Comparison of ENCODE assay signal across 8 cellular contexts in genomic region chr6:136547336-136547735, GRCh38. TPM values are rescaled to one million over a fixed set of nuclear protein-coding genes. Genes with fewer than 3 reads are reported as not detected.
DNase-seq lines count a peak whose midpoint lies in the region; ATAC-seq and TF ChIP-seq lines count a peak whose summit lies in the region.

No MANE protein-coding gene starts in this region.

- no peak overlapping the region for H3K27ac Mint-ChIP-seq in activated CD4-positive, alpha-beta T cell treated with anti-CD3 and anti-CD28 coated beads, Interleukin-2, amount 10 ng/mL, durations not matched to agents 7 days and 5 days

- no peak overlapping the region for H3K4me3 Mint-ChIP-seq in activated CD4-positive, alpha-beta T cell treated with anti-CD3 and anti-CD28 coated beads, Interleukin-2, amount 10 ng/mL, durations not matched to agents 7 days and 5 days

- TF ChIP-seq POLR2A in thyroid gland (IDR thresholded peaks at IDR 0.05) (no peak), lower leg skin (IDR thresholded peaks at IDR 0.05) (no peak)

- CTCF ChIA-PET in Panc1 (lab: Charles Lee) = interaction anchor here (0.5 to 1.2 kb wide), 6 partner anchors 13 to 306 kb away, joined by 3 to 9 read pairs (median 4); no protein-coding TSS in a partner anchor
- CTCF ChIA-PET in activated CD4-positive, alpha-beta T cell treated with anti-CD3 and anti-CD28 coated beads, Interleukin-2, amount 10 ng/mL, durations not matched to agents 7 days and 5 days (lab: Charles Lee) = no interaction called here

- H3K4me1 ChIP-seq in Panc1 (ENCODE audit: control insufficient read depth, insufficient read depth, low read length) (peaks cover 5% of the 10 kb centered on the region; the same call in 1 of the 2 replicates), fibroblast of lung (ENCODE audit: control insufficient read depth, extremely low read depth, insufficient read depth, low read length) (peaks cover 2% of the 10 kb centered on the region), thyroid gland (peaks cover 0 to 13% of the 10 kb centered on the region in 2 donors)

- peaks cover 71% of the 10 kb centered on the region for H3K27me3 Mint-ChIP-seq in activated CD4-positive, alpha-beta T cell treated with anti-CD3 and anti-CD28 coated beads, Interleukin-2, amount 10 ng/mL, durations not matched to agents 7 days and 5 days

- no TSS peak for BruUV-seq in Panc1 (replicated peaks; lab: Mats Ljungman, UMichigan)

- 46 to 50% methylated on average over 4 of the region's 4 CpGs for WGBS in thyroid gland, 2 donors
- WGBS in lower leg skin, 2 donors = 45 to 51% methylated on average over 4 of the region's 4 CpGs

- no peak overlapping the region for H3K4me2 ChIP-seq in fibroblast of lung (ENCODE audit: extremely low read depth, insufficient read depth, low read length)

- no peak overlapping the region for H3K9ac ChIP-seq in fibroblast of lung (ENCODE audit: insufficient read depth, low read length)

- no peak overlapping the region for H2AFZ ChIP-seq in fibroblast of lung (ENCODE audit: low read length)

- ATAC-seq in Panc1 (no peak), HG03439 (IDR thresholded peaks at IDR 0.05; ENCODE audit: unreplicated experiment) (no peak)

- no peaks in the 10 kb centered on the region for H3K9me3 Mint-ChIP-seq in activated CD4-positive, alpha-beta T cell treated with anti-CD3 and anti-CD28 coated beads, Interleukin-2, amount 10 ng/mL, durations not matched to agents 7 days and 5 days

- intact Hi-C loops in Panc1 (cut with micrococcal nuclease; ENCODE audit: unreplicated experiment) = no loop called here
- intact Hi-C loops in thyroid gland (cut with DNase I) = no loop called here
- intact Hi-C loops in lower leg skin (cut with DNase I; ENCODE audit: low total_unique reads) = no loop called here

- no peak overlapping the region for H3K27ac ChIP-seq in Panc1 (ENCODE audit: low read length)
- H3K27ac ChIP-seq in fibroblast of lung (ENCODE audit: insufficient read depth, low read length) = no peak overlapping the region
- H3K27ac ChIP-seq in thyroid gland = no peak overlapping the region

- no peaks in the 10 kb centered on the region for H3K9me3 ChIP-seq in Panc1 (ENCODE audit: control insufficient read depth, insufficient read depth, low read depth, low read length)
- no peaks in the 10 kb centered on the region for H3K9me3 ChIP-seq in fibroblast of lung (ENCODE audit: control insufficient read depth, insufficient read depth, low read depth, low read length)
- no peaks in the 10 kb centered on the region for H3K9me3 ChIP-seq in thyroid gland

- no peaks in the 10 kb centered on the region for H3K36me3 Mint-ChIP-seq in activated CD4-positive, alpha-beta T cell treated with anti-CD3 and anti-CD28 coated beads, Interleukin-2, amount 10 ng/mL, durations not matched to agents 7 days and 5 days (ENCODE audit: low read depth)

- no peaks in the 10 kb centered on the region for H3K79me2 ChIP-seq in fibroblast of lung (ENCODE audit: control insufficient read depth, insufficient read depth, low read length)

- DNase-seq in AG08395 (ENCODE audit: low spot score) (peak; percentile 63), H7 (peak; percentile 31), Panc1 (ENCODE audit: low read depth, low spot score) (peak; percentile 54), fibroblast of lung (ENCODE audit: low read depth in 2 of 2) (peak; percentile 45 to 55), thyroid gland (no peak), lower leg skin (ENCODE audit: low spot score in 2 of 2) (no peak)
- no peak for DNase-seq in activated CD4-positive, alpha-beta T cell treated with anti-CD3 and anti-CD28 coated beads, Interleukin-2, amount 10 ng/mL, durations not matched to agents 7 days and 5 days

- TF ChIP-seq CTCF in Panc1 (IDR thresholded peaks at IDR 0.05) (peak; percentile 89; the same call in 1 of the 2 replicates), fibroblast of lung (conservative IDR thresholded peaks at IDR 0.05 in 1 of 2, IDR thresholded peaks at IDR 0.05 in 1 of 2; ENCODE audit: low read depth in 1 of 2, low read length in 2 of 2) (peak; percentile 63 to 84), thyroid gland (IDR thresholded peaks at IDR 0.05) (peak in 5 of 6 experiments; percentile 39 to 78 (median 69)), lower leg skin (IDR thresholded peaks at IDR 0.05) (no peak)

- H3K4me3 ChIP-seq in H7 (ENCODE audit: insufficient read depth, low read depth, low read length) (no peak overlapping the region), Panc1 (ENCODE audit: low read depth in 2 of 2, low read length in 2 of 2) (no peak overlapping the region), fibroblast of lung (replicated peaks in 1 of 4; ENCODE audit: control extremely low read depth in 1 of 4, insufficient read depth in 1 of 4, low read depth in 3 of 4, low read length in 4 of 4) (no peak overlapping the region), thyroid gland (replicated peaks in 1 of 3) (no peak overlapping the region), lower leg skin (ENCODE audit: low read depth, poor library complexity, severe bottlenecking) (no peak overlapping the region)

- no peaks in the 10 kb centered on the region for H4K20me1 ChIP-seq in fibroblast of lung (ENCODE audit: control insufficient read depth, extremely low read depth, insufficient read depth, low read length)

- no peaks in the 10 kb centered on the region; the same call in 1 of the 2 replicates for H3K36me3 ChIP-seq in H7 (replicated peaks; ENCODE audit: control insufficient read depth, insufficient read depth, low read length)
- H3K36me3 ChIP-seq in Panc1 (ENCODE audit: control insufficient read depth, insufficient read depth, low read length) = no peaks in the 10 kb centered on the region; the same call in 1 of the 2 replicates
- H3K36me3 ChIP-seq in fibroblast of lung (ENCODE audit: control insufficient read depth, insufficient read depth, low read length) = no peaks in the 10 kb centered on the region
- no peaks in the 10 kb centered on the region for H3K36me3 ChIP-seq in thyroid gland

- in situ Hi-C loops in Panc1 (cut with HindIII; ENCODE audit: low pct_unique_long_range_greater_than_20kb, low sequenced_read_pairs) = no loop called here

- H3K27me3 ChIP-seq in H7 (ENCODE audit: control insufficient read depth, insufficient read depth, low read length) = peaks cover 29% of the 10 kb centered on the region
- peaks cover 17% of the 10 kb centered on the region for H3K27me3 ChIP-seq in Panc1 (ENCODE audit: control insufficient read depth, insufficient read depth, low read length)
- no peaks in the 10 kb centered on the region for H3K27me3 ChIP-seq in fibroblast of lung (ENCODE audit: control insufficient read depth, insufficient read depth, low read length)
- no peaks in the 10 kb centered on the region for H3K27me3 ChIP-seq in thyroid gland

- POLR2A ChIA-PET in Panc1 (lab: Charles Lee) = no interaction called here
- POLR2A ChIA-PET in activated CD4-positive, alpha-beta T cell treated with anti-CD3 and anti-CD28 coated beads, Interleukin-2, amount 10 ng/mL, durations not matched to agents 7 days and 5 days (lab: Charles Lee) = no interaction called here

- H3K4me1 Mint-ChIP-seq in activated CD4-positive, alpha-beta T cell treated with anti-CD3 and anti-CD28 coated beads, Interleukin-2, amount 10 ng/mL, durations not matched to agents 7 days and 5 days = peaks cover 11% of the 10 kb centered on the region

RNA-seq across cellular contexts. Expression of gene MAP7, which starts 2.9 kb away (rescaled TPM):
- 7.8 and 12.2 TPM in 2 replicates for total RNA-seq in H7 (2014; rRNA removed; shearing (Covaris generic))
- total RNA-seq in Panc1 (2021; ENCODE audit: unreplicated experiment) (1.8 TPM), fibroblast of lung (0.77 and 1.5 TPM in 2 replicates), thyroid gland (10 to 100 TPM; 24.5 to 46.0 (median 36.0) TPM), lower leg skin (10 to 100 TPM; 32.5 to 41.8 (median 39.0) TPM)
- 1.2 TPM for polyA plus RNA-seq in Panc1 (2012; ENCODE audit: insufficient read length)
- polyA plus RNA-seq in fibroblast of lung = 0.34 and 0.40 TPM in 2 replicates
- polyA plus RNA-seq in fibroblast of lung (2012) = 0.41 and 0.43 TPM in 2 replicates
- polyA minus RNA-seq in fibroblast of lung (ENCODE audit: low replicate concordance) = 0.35 TPM in 1 of 2 replicates, not detected in the other
- 1 to 10 TPM; 2.1 to 2.3 TPM for total RNA-seq in activated CD4-positive, alpha-beta T cell treated with anti-CD3 and anti-CD28 coated beads, Interleukin-2, amount 10 ng/mL, durations not matched to agents 7 days and 5 days

Comparison
In these comparisons a context has a peak if more than half of its experiments do, and no peak if none do; other contexts are left out.
1. DNase-seq: peak in AG08395 (single experiment), H7 (single experiment), Panc1 (single experiment) and fibroblast of lung (2 of 2); none in thyroid gland (0 of 2), activated CD4-positive, alpha-beta T cell treated with anti-CD3 and anti-CD28 coated beads, Interleukin-2, amount 10 ng/mL, durations not matched to agents 7 days and 5 days (single experiment) and lower leg skin (0 of 2).
2. CTCF ChIP-seq: peak in Panc1 (single experiment), fibroblast of lung (2 of 2) and thyroid gland (5 of 6); none in lower leg skin (0 of 3).